ENCODE assay signal across 12 cellular contexts in the genomic region with DNA sequence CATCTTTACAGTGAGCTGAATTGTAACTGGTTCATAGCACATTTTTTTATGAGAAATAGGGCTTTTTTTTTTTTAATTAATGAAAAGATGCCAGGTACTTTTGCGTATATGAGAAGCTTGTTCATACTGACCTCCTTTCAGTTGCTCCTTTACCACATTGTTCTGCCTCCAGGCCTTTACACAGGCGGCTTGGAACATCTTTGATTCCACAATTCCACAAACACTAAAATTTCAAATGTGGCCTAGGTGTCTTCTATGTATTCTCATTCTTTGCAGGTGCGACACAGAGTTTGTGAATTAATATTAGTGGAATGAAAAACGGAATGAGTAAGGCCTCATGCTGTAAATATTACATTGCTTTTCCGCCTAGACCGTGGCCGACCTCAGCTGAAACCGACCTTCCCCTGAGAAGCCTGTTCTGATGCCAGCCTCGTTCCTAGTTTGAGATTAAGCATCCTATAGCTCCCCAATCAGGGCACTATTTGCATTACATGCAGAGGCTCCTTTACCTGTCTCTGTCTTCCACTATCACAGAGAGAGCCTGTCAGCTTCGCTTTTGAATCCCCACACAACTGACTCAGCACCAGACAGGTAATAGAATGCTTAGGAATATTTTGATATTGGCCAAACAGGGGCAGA.
DNase-seq lines count a peak whose midpoint lies in the region; ATAC-seq and TF ChIP-seq lines count a peak whose summit lies in the region.
"Had no signal": no experiment of that assay in that cellular context is flagged by ENCODE, and none has a peak within 500 bp of the region (broad histone marks: within the 10 kb centered on the region; RNA-seq: fewer than 3 reads in every experiment).

No MANE protein-coding gene starts in this region.

- H3K9me3 ChIP-seq in iPS-20b (ENCODE audit: insufficient read depth, low read depth, low read length) (peaks cover 9% of the 10 kb centered on the region; the same call in 1 of the 2 replicates), upper lobe of right lung (no peaks in the 10 kb centered on the region)

- intact Hi-C loops in upper lobe of right lung (cut with DNase I) = no loop called here

- in situ Hi-C loops in SK-MEL-5 (cut with HindIII; ENCODE audit: low pct_unique_long_range_greater_than_20kb, low sequenced_read_pairs) = no loop called here

- DNase-seq in COLO668 (lab: John Stamatoyannopoulos, UW; ENCODE audit: unreplicated experiment) = peak; percentile 14
- peak; percentile 5 for DNase-seq in HT-29 (ENCODE audit: low spot score)
- peak; percentile 11 for DNase-seq in SK-MEL-5 (ENCODE audit: low read depth, low spot score)
- DNase-seq in SKM-1 treated with dmso at 0.1 percent for 144 hours (lab: John Stamatoyannopoulos, UW; ENCODE audit: unreplicated experiment) = no peak
- no peak for DNase-seq in GOT3 (lab: John Stamatoyannopoulos, UW)
- no peak for DNase-seq in upper lobe of right lung
- DNase-seq: activated CD8-positive, alpha-beta memory T cell treated with anti-CD3 and anti-CD28 coated beads, Interleukin-2, amount 50 U/mL, for 48 hours; stimulated activated CD4-positive, alpha-beta T cell treated with anti-CD3 and anti-CD28 coated beads, Interleukin-1b, Interleukin-23, amount 100 ng/mL, for 48 hours; T1000 had no signal

- H3K4me3 ChIP-seq in iPS-20b (ENCODE audit: low read length) = no peak overlapping the region
- H3K4me3 ChIP-seq in upper lobe of right lung = no peak overlapping the region

- no peaks in the 10 kb centered on the region for H3K27me3 ChIP-seq in iPS-20b (ENCODE audit: insufficient read depth, low read length)
- no peaks in the 10 kb centered on the region for H3K27me3 ChIP-seq in upper lobe of right lung

- no peak for TF ChIP-seq POLR2A in GM18505 (IDR thresholded peaks at IDR 0.05; ENCODE audit: borderline replicate concordance, extremely low read depth, insufficient read depth, insufficient read length)

- no peak for ATAC-seq in GM18505 (IDR thresholded peaks at IDR 0.05; ENCODE audit: unreplicated experiment)
- ATAC-seq in upper lobe of right lung = no peak

- peak overlapping the region; percentile 69; the same call in 1 of the 2 replicates for H3K9ac ChIP-seq in iPS-20b (ENCODE audit: low read depth, low read length)
- H3K9ac ChIP-seq: KMS-11 had no signal

- H3K4me1 ChIP-seq in iPS-20b (ENCODE audit: insufficient read depth, low read length) (peaks cover 43% of the 10 kb centered on the region), upper lobe of right lung (no peaks in the 10 kb centered on the region)

- TF ChIP-seq CTCF in upper lobe of right lung (IDR thresholded peaks at IDR 0.05) = no peak

- H3K36me3 ChIP-seq in iPS-20b (ENCODE audit: insufficient read depth, low read depth, low read length) (no peaks in the 10 kb centered on the region), upper lobe of right lung (no peaks in the 10 kb centered on the region)

- peak overlapping the region; percentile 74 for H3K27ac ChIP-seq in iPS-20b (ENCODE audit: low read length)
- no peak overlapping the region for H3K27ac ChIP-seq in upper lobe of right lung
- H3K27ac ChIP-seq: KMS-11 had no signal

Comparison
In these comparisons a context has a peak if more than half of its experiments do, and no peak if none do; other contexts are left out.
1. DNase-seq: peak in COLO668 (single experiment), HT-29 (single experiment) and SK-MEL-5 (single experiment); none in SKM-1 treated with dmso at 0.1 percent for 144 hours (single experiment), GOT3 (single experiment) and upper lobe of right lung (single experiment).